In genomic region chr20:62500237-62500864, GRCh38 we compare ENCODE assay signal across 1 cellular context.
TF ChIP-seq lines count a peak whose summit lies in the region.

No MANE protein-coding gene starts in this region.

TF ChIP-seq in HepG2, 621 proteins besides CTCF, POLR2A, EP300 and RAD21 (continued from another document and continues in another):
- TF ChIP-seq CEBPZ (IDR thresholded peaks at IDR 0.05; ENCODE audit: low read length) (no peak), PLRG1 (conservative IDR thresholded peaks at IDR 0.05) (no peak), MIXL1 (CRISPR knock-in tag; IDR thresholded peaks at IDR 0.05) (no peak), MTA3 (CRISPR knock-in tag; IDR thresholded peaks at IDR 0.05) (no peak), THAP7 (CRISPR knock-in tag; IDR thresholded peaks at IDR 0.05) (no peak), MATR3 (CRISPR knock-in tag; IDR thresholded peaks at IDR 0.05) (no peak), DNMT1 (CRISPR knock-in tag; IDR thresholded peaks at IDR 0.05) (peak; percentile 67; the same call in 1 of the 2 replicates), ZNF335 (CRISPR knock-in tag; IDR thresholded peaks at IDR 0.05) (no peak), TAF15 (IDR thresholded peaks at IDR 0.05; ENCODE audit: low read depth, low read length, poor library complexity, severe bottlenecking) (peak; percentile 72), NR0B2 (CRISPR knock-in tag; IDR thresholded peaks at IDR 0.05) (no peak), MAFG (CRISPR knock-in tag; IDR thresholded peaks at IDR 0.05) (no peak), ZKSCAN8 (CRISPR knock-in tag; IDR thresholded peaks at IDR 0.05; ENCODE audit: borderline replicate concordance) (no peak), TRIM22 (IDR thresholded peaks at IDR 0.05) (no peak), ZNF225 (CRISPR knock-in tag; IDR thresholded peaks at IDR 0.05) (peak; percentile 35; the same call in 1 of the 2 replicates), RFXAP (CRISPR knock-in tag; IDR thresholded peaks at IDR 0.05; ENCODE audit: borderline replicate concordance) (no peak), XRCC5 (optimal IDR thresholded peaks at IDR 0.05; ENCODE audit: low read length) (peak; percentile 94), ZNF713 (CRISPR knock-in tag; IDR thresholded peaks at IDR 0.05) (0 out of 2 replicates have a peak, but pooled peaks have one; percentile 71), BCLAF1 (IDR thresholded peaks at IDR 0.05) (no peak), SCMH1 (CRISPR knock-in tag; IDR thresholded peaks at IDR 0.05; ENCODE audit: borderline replicate concordance) (no peak), SALL1 (CRISPR knock-in tag; IDR thresholded peaks at IDR 0.05) (peak; percentile 58; the same call in 1 of the 2 replicates), ZNF275 (CRISPR knock-in tag; IDR thresholded peaks at IDR 0.05; ENCODE audit: borderline replicate concordance) (no peak), ZNF816 (CRISPR knock-in tag; IDR thresholded peaks at IDR 0.05; ENCODE audit: borderline replicate concordance) (no peak), RBM39 (IDR thresholded peaks at IDR 0.05; ENCODE audit: low read depth, low read length, poor library complexity, severe bottlenecking) (peak; percentile 67), ZNF639 (CRISPR knock-in tag; conservative IDR thresholded peaks at IDR 0.05) (no peak), ARHGAP35 (CRISPR knock-in tag; IDR thresholded peaks at IDR 0.05; ENCODE audit: borderline replicate concordance) (no peak), MAFF (IDR thresholded peaks at IDR 0.05; ENCODE audit: low read depth, low read length) (no peak), ZNF772 (CRISPR knock-in tag; IDR thresholded peaks at IDR 0.05) (no peak), ZBTB1 (CRISPR knock-in tag; IDR thresholded peaks at IDR 0.05; ENCODE audit: borderline replicate concordance) (no peak), CREBL2 (CRISPR knock-in tag; IDR thresholded peaks at IDR 0.05; ENCODE audit: borderline replicate concordance) (no peak), ZNF891 (CRISPR knock-in tag; IDR thresholded peaks at IDR 0.05) (peak; percentile 82), NFRKB (IDR thresholded peaks at IDR 0.05) (no peak), ZNF513 (CRISPR knock-in tag; conservative IDR thresholded peaks at IDR 0.05) (no peak), KDM3A (CRISPR knock-in tag; IDR thresholded peaks at IDR 0.05; ENCODE audit: low read depth) (no peak), KAT8 (CRISPR knock-in tag; IDR thresholded peaks at IDR 0.05) (no peak), BRCA1 (CRISPR knock-in tag; IDR thresholded peaks at IDR 0.05) (no peak), PTBP1 (IDR thresholded peaks at IDR 0.05; ENCODE audit: low read depth, low read length, poor library complexity, severe bottlenecking) (peak; percentile 47), KLF13 (CRISPR knock-in tag; IDR thresholded peaks at IDR 0.05) (no peak; the same call in 1 of the 2 replicates), ZNF510 (CRISPR knock-in tag; IDR thresholded peaks at IDR 0.05; ENCODE audit: low read depth) (no peak), MEF2D (CRISPR knock-in tag; IDR thresholded peaks at IDR 0.05) (0 out of 2 replicates have a peak, but pooled peaks have one; percentile 35), ZNF839 (CRISPR knock-in tag; IDR thresholded peaks at IDR 0.05; ENCODE audit: borderline replicate concordance) (0 out of 2 replicates have a peak, but pooled peaks have one; percentile 36), HOXD1 (CRISPR knock-in tag; IDR thresholded peaks at IDR 0.05) (no peak), CHD2 (IDR thresholded peaks at IDR 0.05; ENCODE audit: low read depth, low read length) (no peak), ESRRA (CRISPR knock-in tag; IDR thresholded peaks at IDR 0.05; ENCODE audit: low read depth) (0 out of 2 replicates have a peak, but pooled peaks have one; percentile 11), MTA1 (CRISPR knock-in tag; IDR thresholded peaks at IDR 0.05; ENCODE audit: borderline replicate concordance) (peak; percentile 49; the same call in 1 of the 2 replicates), ZNF589 (CRISPR knock-in tag; conservative IDR thresholded peaks at IDR 0.05) (0 out of 2 replicates have a peak, but pooled peaks have one; percentile 30)
- TF ChIP-seq, protein P1, sequence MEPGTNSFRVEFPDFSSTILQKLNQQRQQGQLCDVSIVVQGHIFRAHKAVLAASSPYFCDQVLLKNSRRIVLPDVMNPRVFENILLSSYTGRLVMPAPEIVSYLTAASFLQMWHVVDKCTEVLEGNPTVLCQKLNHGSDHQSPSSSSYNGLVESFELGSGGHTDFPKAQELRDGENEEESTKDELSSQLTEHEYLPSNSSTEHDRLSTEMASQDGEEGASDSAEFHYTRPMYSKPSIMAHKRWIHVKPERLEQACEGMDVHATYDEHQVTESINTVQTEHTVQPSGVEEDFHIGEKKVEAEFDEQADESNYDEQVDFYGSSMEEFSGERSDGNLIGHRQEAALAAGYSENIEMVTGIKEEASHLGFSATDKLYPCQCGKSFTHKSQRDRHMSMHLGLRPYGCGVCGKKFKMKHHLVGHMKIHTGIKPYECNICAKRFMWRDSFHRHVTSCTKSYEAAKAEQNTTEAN (CRISPR knock-in tag; conservative IDR thresholded peaks at IDR 0.05): no peak
- TF ChIP-seq, protein P2, sequence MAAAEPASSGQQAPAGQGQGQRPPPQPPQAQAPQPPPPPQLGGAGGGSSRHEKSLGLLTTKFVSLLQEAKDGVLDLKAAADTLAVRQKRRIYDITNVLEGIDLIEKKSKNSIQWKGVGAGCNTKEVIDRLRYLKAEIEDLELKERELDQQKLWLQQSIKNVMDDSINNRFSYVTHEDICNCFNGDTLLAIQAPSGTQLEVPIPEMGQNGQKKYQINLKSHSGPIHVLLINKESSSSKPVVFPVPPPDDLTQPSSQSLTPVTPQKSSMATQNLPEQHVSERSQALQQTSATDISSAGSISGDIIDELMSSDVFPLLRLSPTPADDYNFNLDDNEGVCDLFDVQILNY (CRISPR knock-in tag; conservative IDR thresholded peaks at IDR 0.05): no peak
- TF ChIP-seq, protein P3, sequence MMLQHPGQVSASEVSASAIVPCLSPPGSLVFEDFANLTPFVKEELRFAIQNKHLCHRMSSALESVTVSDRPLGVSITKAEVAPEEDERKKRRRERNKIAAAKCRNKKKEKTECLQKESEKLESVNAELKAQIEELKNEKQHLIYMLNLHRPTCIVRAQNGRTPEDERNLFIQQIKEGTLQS (CRISPR knock-in tag; IDR thresholded peaks at IDR 0.05): no peak
